ENCODE assay signal across 21 cellular contexts in the genomic region with DNA sequence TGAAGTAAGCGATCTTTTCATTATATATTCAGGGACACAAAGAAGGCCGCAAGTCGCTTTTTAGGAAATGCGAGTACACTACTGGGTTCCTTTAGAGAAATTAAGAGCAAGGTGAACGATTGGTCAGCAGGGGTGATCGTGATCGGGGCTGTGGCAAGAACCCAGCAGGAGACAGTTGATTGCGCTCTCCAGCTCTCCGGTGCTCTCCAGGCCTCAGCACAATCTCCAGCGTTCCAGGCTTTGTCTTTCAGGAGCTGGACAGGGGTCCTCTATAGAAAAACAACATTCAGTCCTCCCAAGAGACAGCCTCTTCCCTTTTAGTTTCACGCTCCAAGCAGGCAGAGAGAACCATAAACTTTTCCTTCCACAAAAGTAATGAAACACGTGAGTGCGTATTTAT.
A peak's percentile ranks its signal among the peaks of the same experiment; 100 is the strongest.
DNase-seq lines count a peak whose midpoint lies in the region; ATAC-seq, FAIRE-seq and TF ChIP-seq lines count a peak whose summit lies in the region.
"Had no signal": no experiment of that assay in that cellular context is flagged by ENCODE, and none has a peak within 500 bp of the region (broad histone marks: within the 10 kb centered on the region; RNA-seq: fewer than 3 reads in every experiment).

No MANE protein-coding gene starts in this region.

- no peaks in the 10 kb centered on the region for H3K36me3 ChIP-seq in HEK293 (ENCODE audit: control insufficient read depth in 2 of 2, insufficient read depth in 1 of 2, low read length in 2 of 2)
- no peaks in the 10 kb centered on the region for H3K36me3 ChIP-seq in K562 (ENCODE audit: control insufficient read depth, insufficient read depth, low read length)
- H3K36me3 ChIP-seq in mesenchymal stem cell (ENCODE audit: control insufficient read depth in 1 of 2, insufficient read depth in 2 of 2, low read depth in 1 of 2, low read length in 2 of 2): no peaks in the 10 kb centered on the region
- H3K36me3 ChIP-seq in mammary epithelial cell (ENCODE audit: insufficient read depth, low read length): no peaks in the 10 kb centered on the region
- H3K36me3 ChIP-seq: pancreas, WERI-Rb-1 had no signal

- no peak overlapping the region for H4K91ac ChIP-seq in mesenchymal stem cell (ENCODE audit: low read length)

- no peak overlapping the region for H2BK120ac ChIP-seq in mesenchymal stem cell (ENCODE audit: low read depth, low read length)

- POLR2A ChIA-PET in HEK293 (lab: Yijun Ruan, JAX) (no interaction called here), K562 (lab: Yijun Ruan, JAX) (interaction anchor here (0.6 to 2.2 kb wide), 4 partner anchors 9 to 180 kb away, joined by 3 to 15 read pairs (median 4); partner anchors contain the start of gene KLF6)

- H3K4me3 ChIP-seq in HEK293 (ENCODE audit: low read depth, low read length): no peak overlapping the region
- no peak overlapping the region for H3K4me3 ChIP-seq in K562
- no peak overlapping the region for H3K4me3 ChIP-seq in mesenchymal stem cell (ENCODE audit: insufficient read depth in 1 of 2, low read depth in 1 of 2, low read length in 2 of 2)
- H3K4me3 ChIP-seq in mammary epithelial cell (replicated peaks in 1 of 3; ENCODE audit: insufficient read depth in 1 of 3, low read depth in 2 of 3, low read length in 3 of 3): no peak overlapping the region
- H3K4me3 ChIP-seq: pancreas, SK-N-MC had no signal

- TF ChIP-seq CTCF in HEK293 (tag by site-specific recombination; IDR thresholded peaks at IDR 0.05) (no peak), K562 (IDR thresholded peaks at IDR 0.05 in 2 of 3, conservative IDR thresholded peaks at IDR 0.05 in 1 of 3; ENCODE audit: insufficient read depth in 2 of 3, low read depth in 1 of 3, low read length in 3 of 3) (no peak), mammary epithelial cell (conservative IDR thresholded peaks at IDR 0.05 in 1 of 2, IDR thresholded peaks at IDR 0.05 in 1 of 2; ENCODE audit: extremely low read depth in 1 of 2, insufficient read depth in 1 of 2, low read depth in 1 of 2, low read length in 2 of 2) (no peak)

- no peak for TF ChIP-seq EP300 in K562 (IDR thresholded peaks at IDR 0.05; ENCODE audit: low read length)

- H3K9me3 ChIP-seq in HEK293 (ENCODE audit: control insufficient read depth, insufficient read depth, low read depth, low read length) (no peaks in the 10 kb centered on the region), K562 (replicated peaks; ENCODE audit: control insufficient read depth, insufficient read depth, low read depth, low read length) (no peaks in the 10 kb centered on the region), mesenchymal stem cell (ENCODE audit: control insufficient read depth, low read length) (no peaks in the 10 kb centered on the region), mammary epithelial cell (replicated peaks; ENCODE audit: insufficient read depth, low read length) (no peaks in the 10 kb centered on the region)
- H3K9me3 ChIP-seq: Caco-2, pancreas had no signal

- H3K9ac ChIP-seq in K562 (ENCODE audit: insufficient read depth in 1 of 2, low read depth in 2 of 2, low read length in 2 of 2) (no peak overlapping the region), mesenchymal stem cell (ENCODE audit: low read length) (no peak overlapping the region), mammary epithelial cell (ENCODE audit: insufficient read depth, low read length) (no peak overlapping the region)

- dilution Hi-C loops in mammary epithelial cell (cut with HindIII; ENCODE audit: low sequenced_read_pairs): no loop called here

- peak overlapping the region; percentile 51 for H2AFZ ChIP-seq in K562 (ENCODE audit: low read depth, low read length)
- no peak overlapping the region for H2AFZ ChIP-seq in mesenchymal stem cell (ENCODE audit: low read depth, low read length)
- H2AFZ ChIP-seq in mammary epithelial cell (ENCODE audit: low read depth, low read length): no peak overlapping the region

- no peaks in the 10 kb centered on the region for H3K9me1 ChIP-seq in K562 (ENCODE audit: control insufficient read depth, insufficient read depth, low read length)

- H3K27me3 ChIP-seq in K562 (ENCODE audit: control insufficient read depth in 2 of 2, insufficient read depth in 2 of 2, low read length in 2 of 2) (peaks cover 9 to 13% of the 10 kb centered on the region in 2 experiments; a peak in 3 of 5 replicates), mesenchymal stem cell (ENCODE audit: control insufficient read depth in 1 of 2, insufficient read depth in 1 of 2, low read length in 2 of 2) (no peaks in the 10 kb centered on the region), mammary epithelial cell (ENCODE audit: insufficient read depth, low read length) (no peaks in the 10 kb centered on the region)
- H3K27me3 ChIP-seq: foreskin keratinocyte, pancreas had no signal

- FAIRE-seq in K562 (lab: Jason Lieb, UNC): peak; percentile 42
- FAIRE-seq: GM19239, keratinocyte, pancreas had no signal

- H4K20me1 ChIP-seq in K562 (replicated peaks; ENCODE audit: control insufficient read depth, insufficient read depth, low read length) (no peaks in the 10 kb centered on the region), mammary epithelial cell (ENCODE audit: insufficient read depth, low read length) (no peaks in the 10 kb centered on the region)

- H3K4ac ChIP-seq in mesenchymal stem cell (ENCODE audit: low read depth in 1 of 2, low read length in 2 of 2): no peak overlapping the region

- no peak overlapping the region for H3K23ac ChIP-seq in mesenchymal stem cell (ENCODE audit: low read length in 2 of 2)

- DNase-seq in NCI-H2227 (lab: John Stamatoyannopoulos, UW; ENCODE audit: unreplicated experiment) (peak; percentile 8), K562 (ENCODE audit: extremely low read depth in 1 of 4, low spot score in 3 of 4) (peak in 2 of 4 experiments; percentile 32), mesenchymal stem cell (peak; percentile 32), mammary epithelial cell (no peak)
- DNase-seq: activated gamma-delta T cell; aorta; Caco-2; effector memory CD8-positive, alpha-beta T cell; foreskin keratinocyte; KBM-7; midbrain; pancreas; stimulated activated CD4-positive, alpha-beta T cell treated with anti-CD3 and anti-CD28 coated beads, Interleukin-12 subunit alpha, Interleukin-12 subunit beta, amount 100 ng/mL, for 4 hours; WERI-Rb-1 had no signal

- H3K14ac ChIP-seq in mesenchymal stem cell (ENCODE audit: low read length in 2 of 2): no peak overlapping the region

- H3K79me1 ChIP-seq in mesenchymal stem cell (replicated peaks; ENCODE audit: low read length, poor library complexity, severe bottlenecking): no peaks in the 10 kb centered on the region

- no peak overlapping the region for H3K27ac ChIP-seq in HEK293 (ENCODE audit: extremely low read depth, low read depth, low read length)
- H3K27ac ChIP-seq in K562 (ENCODE audit: extremely low read depth, low read depth, low read length): no peak overlapping the region
- no peak overlapping the region for H3K27ac ChIP-seq in mesenchymal stem cell (ENCODE audit: low read length, poor library complexity, severe bottlenecking)
- no peak overlapping the region for H3K27ac ChIP-seq in mammary epithelial cell (ENCODE audit: insufficient read depth, low read depth, low read length)
- H3K27ac ChIP-seq: foreskin keratinocyte, pancreas, SK-N-MC, WERI-Rb-1 had no signal

- no peak overlapping the region for H2AK5ac ChIP-seq in mesenchymal stem cell (ENCODE audit: low read length, severe bottlenecking)

- H3K79me2 ChIP-seq in K562 (ENCODE audit: control insufficient read depth, insufficient read depth, low read length): no peaks in the 10 kb centered on the region
- H3K79me2 ChIP-seq in mammary epithelial cell (ENCODE audit: insufficient read depth, low read length): no peaks in the 10 kb centered on the region

- in situ Hi-C loops in K562 (cut with MboI): no loop called here
- in situ Hi-C loops in mammary epithelial cell (cut with MboI; ENCODE audit: low sequenced_read_pairs in 2 of 2): no loop called here

- no peaks in the 10 kb centered on the region for H3K4me1 ChIP-seq in HEK293 (ENCODE audit: control insufficient read depth, insufficient read depth, low read length)
- peaks cover 0 to 3% of the 10 kb centered on the region in 2 experiments; a peak in 1 of 5 replicates for H3K4me1 ChIP-seq in K562 (replicated peaks in 1 of 2; ENCODE audit: control insufficient read depth in 2 of 2, insufficient read depth in 2 of 2, low read length in 2 of 2)
- H3K4me1 ChIP-seq in mesenchymal stem cell (ENCODE audit: control insufficient read depth, insufficient read depth, low read depth, low read length): peaks cover 1% of the 10 kb centered on the region
- H3K4me1 ChIP-seq in mammary epithelial cell (ENCODE audit: insufficient read depth, low read length): no peaks in the 10 kb centered on the region
- H3K4me1 ChIP-seq: Caco-2, foreskin keratinocyte, pancreas had no signal

- no peak overlapping the region for H2BK5ac ChIP-seq in mesenchymal stem cell (ENCODE audit: low read depth, low read length, poor library complexity, severe bottlenecking)

- H3K4me2 ChIP-seq in K562 (ENCODE audit: insufficient read depth, low read length): no peak overlapping the region
- H3K4me2 ChIP-seq in mesenchymal stem cell (ENCODE audit: low read length, poor library complexity, severe bottlenecking): no peak overlapping the region
- H3K4me2 ChIP-seq in mammary epithelial cell (ENCODE audit: insufficient read depth, low read depth, low read length): no peak overlapping the region

- no peak overlapping the region for H2BK12ac ChIP-seq in mesenchymal stem cell (ENCODE audit: low read length in 2 of 2)

- no peak for TF ChIP-seq POLR2A in K562 (conservative IDR thresholded peaks at IDR 0.05)

- no peak for TF ChIP-seq RAD21 in K562 (CRISPR knock-in tag; conservative IDR thresholded peaks at IDR 0.05 in 1 of 2, IDR thresholded peaks at IDR 0.05 in 1 of 2)

- no peak overlapping the region for H3K18ac ChIP-seq in mesenchymal stem cell (ENCODE audit: low read depth in 1 of 2, low read length in 2 of 2)

- BruUV-seq in K562 (replicated peaks; lab: Mats Ljungman, UMichigan): no TSS peak
- no TSS peak for BruUV-seq in mammary epithelial cell (replicated peaks; lab: Mats Ljungman, UMichigan)

- no peak overlapping the region for H4K8ac ChIP-seq in mesenchymal stem cell (ENCODE audit: low read length)

- H2BK15ac ChIP-seq in mesenchymal stem cell (ENCODE audit: low read depth, poor library complexity, severe bottlenecking): no peak overlapping the region

- intact Hi-C loops in K562 (cut with micrococcal nuclease) (no loop called here), mammary epithelial cell (cut with micrococcal nuclease) (no loop called here)

- 41% methylated on average over 10 of the region's 13 CpGs for WGBS in K562 (ENCODE audit: insufficient coverage, low coverage, missing lambda C conversion rate)
- WGBS in mesenchymal stem cell: 61% methylated on average over 13 of the region's 13 CpGs
- WGBS in mammary epithelial cell (ENCODE audit: low coverage, missing lambda C conversion rate): 92% methylated on average over 13 of the region's 13 CpGs

- ATAC-seq in K562 (peak; percentile 86), GM21360 (IDR thresholded peaks at IDR 0.05; ENCODE audit: unreplicated experiment) (no peak), HG03457 (IDR thresholded peaks at IDR 0.05; ENCODE audit: unreplicated experiment) (no peak), GM19324 (IDR thresholded peaks at IDR 0.05; ENCODE audit: low FRiP score, unreplicated experiment) (no peak)
- ATAC-seq: effector memory CD8-positive, alpha-beta T cell; foreskin keratinocyte; pancreas had no signal

- CTCF ChIA-PET in HEK293 (lab: Yijun Ruan, JAX): interaction anchor here (0.6 to 0.9 kb wide), 2 partner anchors 25 to 158 kb away, joined by 3 to 4 read pairs; no protein-coding TSS in a partner anchor
- CTCF ChIA-PET in K562 (lab: Yijun Ruan, JAX; ENCODE audit: low intra/inter-chr PET ratio): no interaction called here
- CTCF ChIA-PET in mammary epithelial cell (lab: Charles Lee; ENCODE audit: low non-redundant PET): no interaction called here

Comparison
In these comparisons a context has a peak if more than half of its experiments do, and no peak if none do; other contexts are left out.
1. Of the 44 proteins assayed by ChIP-seq in both K562 and HEK293: peak only in K562: none; only in HEK293: none; in both: REST; in neither: 43.